20 cellular contexts compared by ENCODE assay signal in genomic region chr1:111164151-111164550, GRCh38. TPM values are rescaled to one million over a fixed set of nuclear protein-coding genes. Genes with fewer than 3 reads are reported as not detected.
DNase-seq lines count a peak whose midpoint lies in the region; ATAC-seq and TF ChIP-seq lines count a peak whose summit lies in the region.
"Had no signal": no experiment of that assay in that cellular context is flagged by ENCODE, and none has a peak within 500 bp of the region (broad histone marks: within the 10 kb centered on the region; RNA-seq: fewer than 3 reads in every experiment).

No MANE protein-coding gene starts in this region.

- no peaks in the 10 kb centered on the region for H3K27me3 Mint-ChIP-seq in WTC11 (ENCODE audit: low read depth)
- H3K27me3 Mint-ChIP-seq in osteocyte (ENCODE audit: unreplicated experiment) = no peaks in the 10 kb centered on the region

- H3K4me3 ChIP-seq in right atrium auricular region = no peak overlapping the region

- H3K9me3 ChIP-seq in right atrium auricular region = no peaks in the 10 kb centered on the region

- no peak overlapping the region for H3K27ac ChIP-seq in right atrium auricular region
- H3K27ac ChIP-seq: C4-2B had no signal

- ATAC-seq in WTC11 (no peak), GM19463 (IDR thresholded peaks at IDR 0.05; ENCODE audit: unreplicated experiment) (no peak)
- ATAC-seq: SK-N-SH treated with all-trans-retinoic acid at 6 μM for 48 hours had no signal

- peaks cover 3% of the 10 kb centered on the region; the same call in 1 of the 2 replicates for H3K9me3 Mint-ChIP-seq in WTC11
- no peaks in the 10 kb centered on the region for H3K9me3 Mint-ChIP-seq in osteocyte (ENCODE audit: unreplicated experiment)
- H3K9me3 Mint-ChIP-seq: HFFc6 had no signal

- H3K4me3 Mint-ChIP-seq in WTC11 (no peak overlapping the region), osteocyte (ENCODE audit: unreplicated experiment) (no peak overlapping the region)
- H3K4me3 Mint-ChIP-seq: HFFc6 had no signal

- in situ Hi-C loops in G401 (cut with HindIII; ENCODE audit: low sequenced_read_pairs) = no loop called here

- no peaks in the 10 kb centered on the region for H3K27me3 ChIP-seq in right atrium auricular region

- CTCF ChIA-PET in WTC11 (lab: Charles Lee) = no interaction called here

- H3K4me1 Mint-ChIP-seq in WTC11 (no peaks in the 10 kb centered on the region), osteocyte (ENCODE audit: unreplicated experiment) (peaks cover 7% of the 10 kb centered on the region)

- TF ChIP-seq CTCF in WTC11 (IDR thresholded peaks at IDR 0.05) (no peak), osteocyte (IDR thresholded peaks at IDR 0.05) (no peak), right atrium auricular region (IDR thresholded peaks at IDR 0.05) (no peak)

- no peaks in the 10 kb centered on the region for H3K4me1 ChIP-seq in right atrium auricular region

- H3K36me3 ChIP-seq in right atrium auricular region = peaks cover 35% of the 10 kb centered on the region

- POLR2A ChIA-PET in WTC11 (lab: Charles Lee) = no interaction called here

- DNase-seq in G401 (ENCODE audit: low spot score) (peak; percentile 52), WTC11 (ENCODE audit: low spot score) (no peak), cerebellum (ENCODE audit: low spot score) (peak; percentile 20), osteocyte (ENCODE audit: extremely low spot score, unreplicated experiment) (no peak), right atrium auricular region (ENCODE audit: low spot score) (no peak), AML-193 (lab: John Stamatoyannopoulos, UW) (no peak)
- DNase-seq: DMS79, H7, HFFc6, IMR-90, NCI-H1436 treated with DMSO at 0.1 percent for 48 hours, NCI-H2081, NCI-H2227 treated with DMSO at 0.1 percent for 48 hours, NCI-H510A treated with DMSO at 0.1 percent for 48 hours, NCI-H82, SHP77 treated with DMSO at 0.1 percent for 48 hours had no signal

- peak overlapping the region; percentile 76 for H3K27ac Mint-ChIP-seq in WTC11
- H3K27ac Mint-ChIP-seq in osteocyte (ENCODE audit: unreplicated experiment) = peak overlapping the region; percentile 38
- H3K27ac Mint-ChIP-seq: HFFc6 had no signal

- H3K36me3 Mint-ChIP-seq in WTC11 = peaks cover 17% of the 10 kb centered on the region
- H3K36me3 Mint-ChIP-seq in osteocyte (ENCODE audit: unreplicated experiment) = peaks cover 33% of the 10 kb centered on the region

TF ChIP-seq in WTC11, 78 proteins besides CTCF, POLR2A, EP300 and RAD21:
- TF ChIP-seq TCF7 (CRISPR knock-in tag; IDR thresholded peaks at IDR 0.05; ENCODE audit: low read depth) (no peak), E2F1 (CRISPR knock-in tag; IDR thresholded peaks at IDR 0.05) (no peak), ZNF219 (CRISPR knock-in tag; IDR thresholded peaks at IDR 0.05; ENCODE audit: borderline replicate concordance) (no peak), ESRRA (CRISPR knock-in tag; IDR thresholded peaks at IDR 0.05; ENCODE audit: borderline replicate concordance) (no peak)

RNA-seq across cellular contexts. Expression of gene CEPT1, which starts 24.1 kb away (rescaled TPM):
- 23.4 and 23.8 TPM in 2 replicates for total RNA-seq in G401 (2014; rRNA removed; shearing (Covaris generic))
- total RNA-seq in WTC11 (2021) (29.3 to 38.1 TPM (median 33.8 TPM) in 3 replicates), cerebellum (54.1 TPM), osteocyte (25.3 and 26.0 TPM in 2 replicates), right atrium auricular region (10 to 100 TPM; 11.6 to 14.0 TPM)

RNA-seq across cellular contexts. Expression of gene DRAM2, which starts 24.3 kb away (rescaled TPM):
- total RNA-seq in G401 (2014; rRNA removed; shearing (Covaris generic)) = 25.1 and 45.0 TPM in 2 replicates
- total RNA-seq in WTC11 (2021) (34.3 to 43.8 TPM (median 37.7 TPM) in 3 replicates), cerebellum (43.4 TPM), osteocyte (31.1 and 33.6 TPM in 2 replicates), right atrium auricular region (10 to 100 TPM; 33.0 to 56.4 TPM)

RNA-seq across cellular contexts. Expression of gene DENND2D, which starts 36.3 kb away (rescaled TPM):
- total RNA-seq in G401 (2014; rRNA removed; shearing (Covaris generic)) = not detected in 2 replicates
- total RNA-seq in WTC11 (2021) (2.1 to 2.9 TPM (median 2.2 TPM) in 3 replicates), cerebellum (2.4 TPM), osteocyte (not detected in 2 replicates), right atrium auricular region (1 to 10 TPM; 1.7 to 5.7 TPM)
- total RNA-seq: H7, RPMI7951 had no signal

Comparison
In these comparisons a context has a peak if more than half of its experiments do, and no peak if none do; other contexts are left out.
1. DNase-seq: peak in G401 (single experiment) and cerebellum (single experiment); none in WTC11 (single experiment), osteocyte (single experiment), right atrium auricular region (single experiment) and AML-193 (0 of 2).